ENCODE assay signal across 11 cellular contexts in genomic region chr6:32705164-32705563, GRCh38. TPM values are rescaled to one million over a fixed set of nuclear protein-coding genes. Genes with fewer than 3 reads are reported as not detected.
DNase-seq lines count a peak whose midpoint lies in the region; ATAC-seq, FAIRE-seq and TF ChIP-seq lines count a peak whose summit lies in the region.
"Not testable (repeated sequence)": the region's sequence is repeated elsewhere in the genome, so short reads cannot be mapped to it uniquely, and the experiment has no call there.
"Had no signal": no experiment of that assay in that cellular context is flagged by ENCODE, and none has a peak within 500 bp of the region (broad histone marks: within the 10 kb centered on the region; RNA-seq: fewer than 3 reads in every experiment).

No MANE protein-coding gene starts in this region.

- FAIRE-seq in K562 (lab: Jason Lieb, UNC): not testable (repeated sequence)

- POLR2A ChIA-PET in HEK293 (lab: Yijun Ruan, JAX); K562 (lab: Yijun Ruan, JAX): not testable (repeated sequence)

- not testable (repeated sequence) for TF ChIP-seq POLR2A in K562 (conservative IDR thresholded peaks at IDR 0.05)

- TF ChIP-seq EP300 in K562 (IDR thresholded peaks at IDR 0.05; ENCODE audit: low read length): not testable (repeated sequence)

- CTCF ChIA-PET in HEK293 (lab: Yijun Ruan, JAX): interaction anchor here (1.0 to 1.6 kb wide), 2 partner anchors 13 to 292 kb away, joined by 3 to 6 read pairs; no protein-coding TSS in a partner anchor
- CTCF ChIA-PET in K562 (lab: Yijun Ruan, JAX; ENCODE audit: low intra/inter-chr PET ratio): not testable (repeated sequence)

- intact Hi-C loops in K562 (cut with micrococcal nuclease): not testable (repeated sequence)

- not testable (repeated sequence) for H3K4me1 ChIP-seq in HEK293 (ENCODE audit: control insufficient read depth, insufficient read depth, low read length); K562 (replicated peaks in 1 of 2; ENCODE audit: control insufficient read depth in 2 of 2, insufficient read depth in 2 of 2, low read length in 2 of 2)

- in situ Hi-C loops in K562 (cut with MboI): not testable (repeated sequence)

- H3K4me1 Mint-ChIP-seq in stimulated activated naive B cell treated with anti-CD40 and anti-IgM and Interleukin-4, amounts not matched to agents 10 μg/mL and 1 μg/mL and 100 μg/mL, for 72 hours: not testable (repeated sequence)

- H3K9ac ChIP-seq in K562 (ENCODE audit: insufficient read depth in 1 of 2, low read depth in 2 of 2, low read length in 2 of 2): not testable (repeated sequence)

- H3K27ac Mint-ChIP-seq in stimulated activated naive B cell treated with anti-CD40 and anti-IgM and Interleukin-4, amounts not matched to agents 10 μg/mL and 1 μg/mL and 100 μg/mL, for 72 hours: peak overlapping the region; percentile 65

- not testable (repeated sequence) for H3K27me3 ChIP-seq in K562 (ENCODE audit: control insufficient read depth in 2 of 2, insufficient read depth in 2 of 2, low read length in 2 of 2)

- H3K4me3 Mint-ChIP-seq in stimulated activated naive B cell treated with anti-CD40 and anti-IgM and Interleukin-4, amounts not matched to agents 10 μg/mL and 1 μg/mL and 100 μg/mL, for 72 hours: not testable (repeated sequence)

- DNase-seq in K562 (ENCODE audit: extremely low read depth in 1 of 4, low spot score in 3 of 4); stimulated activated naive B cell treated with anti-CD40 and anti-IgM and Interleukin-4, amounts not matched to agents 10 μg/mL and 1 μg/mL and 100 μg/mL, for 72 hours: not testable (repeated sequence)

- not testable (repeated sequence) for H3K9me3 Mint-ChIP-seq in stimulated activated naive B cell treated with anti-CD40 and anti-IgM and Interleukin-4, amounts not matched to agents 10 μg/mL and 1 μg/mL and 100 μg/mL, for 72 hours

- not testable (repeated sequence) for H3K4me2 ChIP-seq in K562 (ENCODE audit: insufficient read depth, low read length)

- not testable (repeated sequence) for TF ChIP-seq RAD21 in K562 (CRISPR knock-in tag; conservative IDR thresholded peaks at IDR 0.05 in 1 of 2, IDR thresholded peaks at IDR 0.05 in 1 of 2)

- not testable (repeated sequence) for H2AFZ ChIP-seq in K562 (ENCODE audit: low read depth, low read length)

- not testable (repeated sequence) for H3K79me2 ChIP-seq in K562 (ENCODE audit: control insufficient read depth, insufficient read depth, low read length)

- not testable (repeated sequence) for H3K27ac ChIP-seq in HEK293 (ENCODE audit: extremely low read depth, low read depth, low read length); K562 (ENCODE audit: extremely low read depth, low read depth, low read length)

- not testable (repeated sequence) for H3K36me3 Mint-ChIP-seq in stimulated activated naive B cell treated with anti-CD40 and anti-IgM and Interleukin-4, amounts not matched to agents 10 μg/mL and 1 μg/mL and 100 μg/mL, for 72 hours

- not testable (repeated sequence) for H3K36me3 ChIP-seq in HEK293 (ENCODE audit: control insufficient read depth in 2 of 2, insufficient read depth in 1 of 2, low read length in 2 of 2); K562 (ENCODE audit: control insufficient read depth, insufficient read depth, low read length)

- not testable (repeated sequence) for TF ChIP-seq CTCF in HEK293 (tag by site-specific recombination; IDR thresholded peaks at IDR 0.05); K562 (IDR thresholded peaks at IDR 0.05 in 2 of 3, conservative IDR thresholded peaks at IDR 0.05 in 1 of 3; ENCODE audit: insufficient read depth in 2 of 3, low read depth in 1 of 3, low read length in 3 of 3)

- H3K9me1 ChIP-seq in K562 (ENCODE audit: control insufficient read depth, insufficient read depth, low read length): not testable (repeated sequence)

- not testable (repeated sequence) for BruUV-seq in K562 (replicated peaks; lab: Mats Ljungman, UMichigan)

- H3K9me3 ChIP-seq in HEK293 (ENCODE audit: control insufficient read depth, insufficient read depth, low read depth, low read length); K562 (replicated peaks; ENCODE audit: control insufficient read depth, insufficient read depth, low read depth, low read length): not testable (repeated sequence)

- not testable (repeated sequence) for ATAC-seq in K562; stimulated activated naive B cell treated with anti-CD40 and anti-IgM and Interleukin-4, amounts not matched to agents 10 μg/mL and 1 μg/mL and 100 μg/mL, for 72 hours (replicated peaks)

- H4K20me1 ChIP-seq in K562 (replicated peaks; ENCODE audit: control insufficient read depth, insufficient read depth, low read length): not testable (repeated sequence)

- H3K4me3 ChIP-seq in HEK293 (ENCODE audit: low read depth, low read length); K562: not testable (repeated sequence)

- 0% methylated on average over 3 of the region's 3 CpGs for WGBS in K562 (ENCODE audit: insufficient coverage, low coverage, missing lambda C conversion rate)

- H3K27me3 Mint-ChIP-seq in stimulated activated naive B cell treated with anti-CD40 and anti-IgM and Interleukin-4, amounts not matched to agents 10 μg/mL and 1 μg/mL and 100 μg/mL, for 72 hours: peaks cover 0 to 16% of the 10 kb centered on the region in 2 donors

TF ChIP-seq in HEK293, 187 proteins besides CTCF, POLR2A, EP300 and RAD21 (continues in another document):
- peak; percentile 88 for TF ChIP-seq ZNF146 (tag by site-specific recombination; IDR thresholded peaks at IDR 0.05)

TF ChIP-seq in K562, 482 proteins besides CTCF, POLR2A, EP300 and RAD21:
- TF ChIP-seq ZNF146 (CRISPR knock-in tag; IDR thresholded peaks at IDR 0.05; ENCODE audit: unreplicated experiment): peak; percentile 33

RNA-seq across cellular contexts. Expression of gene HLA-DQA2, which starts 36.0 kb away (rescaled TPM):
- total RNA-seq in K562 (2011; cell fraction: chromatin; rRNA removed; ENCODE audit: low replicate concordance): not detected in 2 replicates
- not detected in 2 replicates for total RNA-seq in K562 (2011; cell fraction: nucleolus; rRNA removed)
- not detected in 2 replicates for total RNA-seq in K562 (2011; cell fraction: nucleoplasm; rRNA removed)
- total RNA-seq in K562 (2014; rRNA removed) (not detected in 2 replicates), K562 (2014; rRNA removed; fragmentation: Illumina TruSeq; extraction: Trizol) (not detected in 2 replicates), K562 (2015; rRNA removed; fragmentation: Illumina TruSeq; extraction: Trizol) (not detected in 2 replicates), K562 (2021) (not detected in 2 replicates)
- polyA plus RNA-seq in K562 (2011; rRNA removed) (not detected in 2 replicates), K562 (2014; fragmentation: Illumina TruSeq; extraction: Trizol) (not detected in 2 replicates), K562 (2014; fragmentation: Nextera tagmentation; extraction: Ambion mirVana) (not detected), K562 (2014; rRNA removed) (not detected in 2 replicates)
- not detected in 2 replicates for polyA plus RNA-seq in K562 (2011; cell fraction: cytosol; rRNA removed)
- polyA plus RNA-seq in K562 (2011; cell fraction: nucleus; rRNA removed): not detected in 2 replicates
- polyA plus RNA-seq in K562 (2012): not detected in 2 replicates
- polyA minus RNA-seq in K562 (2011; rRNA and poly(A)+ RNA removed): not detected in 2 replicates
- polyA minus RNA-seq in K562 (2011; cell fraction: cytosol; rRNA and poly(A)+ RNA removed): not detected in 2 replicates
- not detected in 2 replicates for polyA minus RNA-seq in K562 (2011; cell fraction: nucleus; rRNA and poly(A)+ RNA removed)
- total RNA-seq: A172; A673; Caco-2; CD4-positive, alpha-beta memory T cell; Daoy had no signal
- polyA plus RNA-seq: A549, AG04450, BJ had no signal

RNA-seq across cellular contexts. Expression of gene HLA-DQB1, which starts 38.7 kb away (rescaled TPM):
- total RNA-seq in K562 (2011; cell fraction: chromatin; rRNA removed; ENCODE audit: low replicate concordance): not detected in 2 replicates
- not detected in 2 replicates for total RNA-seq in K562 (2011; cell fraction: nucleolus; rRNA removed)
- total RNA-seq in K562 (2011; cell fraction: nucleoplasm; rRNA removed): not detected in 2 replicates
- total RNA-seq in K562 (2014; rRNA removed) (not detected in 2 replicates), K562 (2014; rRNA removed; fragmentation: Illumina TruSeq; extraction: Trizol) (not detected in 2 replicates), K562 (2015; rRNA removed; fragmentation: Illumina TruSeq; extraction: Trizol) (not detected in 2 replicates), K562 (2021) (0.29 TPM in 1 of 2 replicates, not detected in the other)
- polyA plus RNA-seq in K562 (2011; rRNA removed) (not detected in 2 replicates), K562 (2014; fragmentation: Illumina TruSeq; extraction: Trizol) (not detected in 2 replicates), K562 (2014; fragmentation: Nextera tagmentation; extraction: Ambion mirVana) (not detected), K562 (2014; rRNA removed) (not detected in 2 replicates)
- not detected in 2 replicates for polyA plus RNA-seq in K562 (2011; cell fraction: cytosol; rRNA removed)
- not detected in 2 replicates for polyA plus RNA-seq in K562 (2011; cell fraction: nucleus; rRNA removed)
- polyA plus RNA-seq in K562 (2012): not detected in 2 replicates
- polyA minus RNA-seq in K562 (2011; rRNA and poly(A)+ RNA removed): not detected in 2 replicates
- not detected in 2 replicates for polyA minus RNA-seq in K562 (2011; cell fraction: cytosol; rRNA and poly(A)+ RNA removed)
- polyA minus RNA-seq in K562 (2011; cell fraction: nucleus; rRNA and poly(A)+ RNA removed): not detected in 2 replicates
- total RNA-seq: A172, A673, Caco-2 had no signal
- polyA plus RNA-seq: A549, AG04450, BJ had no signal

RNA-seq across cellular contexts. Expression of gene HLA-DQB2, which starts 58.2 kb away (rescaled TPM):
- total RNA-seq in K562 (2011; cell fraction: chromatin; rRNA removed; ENCODE audit: low replicate concordance): not detected in 2 replicates
- total RNA-seq in K562 (2011; cell fraction: nucleolus; rRNA removed): not detected in 2 replicates
- not detected in 2 replicates for total RNA-seq in K562 (2011; cell fraction: nucleoplasm; rRNA removed)
- total RNA-seq in K562 (2014; rRNA removed) (not detected in 2 replicates), K562 (2014; rRNA removed; fragmentation: Illumina TruSeq; extraction: Trizol) (not detected in 2 replicates), K562 (2015; rRNA removed; fragmentation: Illumina TruSeq; extraction: Trizol) (not detected in 2 replicates), K562 (2021) (not detected in 2 replicates)
- polyA plus RNA-seq in K562 (2011; rRNA removed) (not detected in 2 replicates), K562 (2014; fragmentation: Illumina TruSeq; extraction: Trizol) (not detected in 2 replicates), K562 (2014; fragmentation: Nextera tagmentation; extraction: Ambion mirVana) (not detected), K562 (2014; rRNA removed) (not detected in 2 replicates)
- polyA plus RNA-seq in K562 (2011; cell fraction: cytosol; rRNA removed): not detected in 2 replicates
- not detected in 2 replicates for polyA plus RNA-seq in K562 (2011; cell fraction: nucleus; rRNA removed)
- not detected in 2 replicates for polyA plus RNA-seq in K562 (2012)
- polyA minus RNA-seq in K562 (2011; rRNA and poly(A)+ RNA removed): not detected in 2 replicates
- polyA minus RNA-seq in K562 (2011; cell fraction: cytosol; rRNA and poly(A)+ RNA removed): not detected in 2 replicates
- polyA minus RNA-seq in K562 (2011; cell fraction: nucleus; rRNA and poly(A)+ RNA removed): not detected in 2 replicates
- total RNA-seq: A172; A673; Caco-2; CD4-positive, alpha-beta memory T cell; Daoy had no signal
- polyA plus RNA-seq: A549, AG04450, BJ had no signal
